ENCODE assay signal across 1 cellular context in the genomic region with DNA sequence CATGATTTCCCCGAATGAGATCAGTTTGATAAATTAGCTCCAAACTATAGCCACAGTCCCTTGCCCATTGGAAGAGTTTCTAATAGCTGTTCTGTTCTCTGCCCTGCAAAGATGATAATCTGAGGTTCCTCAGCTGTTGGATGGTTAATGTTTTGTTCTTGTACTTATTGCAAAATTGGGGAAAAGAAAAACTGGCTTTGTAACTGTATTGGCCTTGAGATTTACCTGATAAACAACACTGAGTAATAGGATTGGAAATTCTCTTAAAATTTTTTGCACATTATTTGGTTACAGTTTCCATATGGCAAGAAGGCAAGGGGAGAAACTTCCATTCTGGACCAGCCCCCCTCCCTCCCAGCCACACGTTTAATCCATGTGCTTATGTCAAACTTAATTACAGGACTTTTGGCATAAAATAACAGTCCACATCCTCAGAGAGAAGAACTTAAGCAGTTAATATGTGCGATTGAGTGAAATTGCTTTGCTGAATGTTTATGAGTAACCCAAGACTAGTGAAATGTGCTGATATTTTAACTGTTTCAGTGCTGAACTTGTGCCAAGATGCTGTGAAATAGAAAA.
TF ChIP-seq lines count a peak whose summit lies in the region.

No MANE protein-coding gene starts in this region.

TF ChIP-seq in SK-N-SH, 30 proteins besides CTCF, POLR2A, EP300 and RAD21 (continued from another document):
- TF ChIP-seq, protein P1, sequence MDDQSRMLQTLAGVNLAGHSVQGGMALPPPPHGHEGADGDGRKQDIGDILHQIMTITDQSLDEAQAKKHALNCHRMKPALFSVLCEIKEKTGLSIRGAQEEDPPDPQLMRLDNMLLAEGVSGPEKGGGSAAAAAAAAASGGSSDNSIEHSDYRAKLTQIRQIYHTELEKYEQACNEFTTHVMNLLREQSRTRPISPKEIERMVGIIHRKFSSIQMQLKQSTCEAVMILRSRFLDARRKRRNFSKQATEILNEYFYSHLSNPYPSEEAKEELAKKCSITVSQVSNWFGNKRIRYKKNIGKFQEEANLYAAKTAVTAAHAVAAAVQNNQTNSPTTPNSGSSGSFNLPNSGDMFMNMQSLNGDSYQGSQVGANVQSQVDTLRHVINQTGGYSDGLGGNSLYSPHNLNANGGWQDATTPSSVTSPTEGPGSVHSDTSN (IDR thresholded peaks at IDR 0.05) = peak; percentile 61
- TF ChIP-seq RCOR1 (IDR thresholded peaks at IDR 0.05; ENCODE audit: low read length) (0 out of 2 replicates have a peak, but pooled peaks have one; percentile 15), EZH2phosphoT487 (IDR thresholded peaks at IDR 0.05; ENCODE audit: borderline replicate concordance, low read depth) (no peak), GABPA (IDR thresholded peaks at IDR 0.05; ENCODE audit: low read depth) (no peak), GATA2 (CRISPR knock-in tag; IDR thresholded peaks at IDR 0.05) (peak; percentile 84), FOXM1 (IDR thresholded peaks at IDR 0.05; ENCODE audit: low read depth) (no peak), TCF12 (IDR thresholded peaks at IDR 0.05) (peak; percentile 64), SIN3A (IDR thresholded peaks at IDR 0.05; ENCODE audit: borderline replicate concordance, low read depth, low read length) (no peak), NRF1 (IDR thresholded peaks at IDR 0.05; ENCODE audit: low read depth, low read length) (no peak)
- TF ChIP-seq, protein P2, sequence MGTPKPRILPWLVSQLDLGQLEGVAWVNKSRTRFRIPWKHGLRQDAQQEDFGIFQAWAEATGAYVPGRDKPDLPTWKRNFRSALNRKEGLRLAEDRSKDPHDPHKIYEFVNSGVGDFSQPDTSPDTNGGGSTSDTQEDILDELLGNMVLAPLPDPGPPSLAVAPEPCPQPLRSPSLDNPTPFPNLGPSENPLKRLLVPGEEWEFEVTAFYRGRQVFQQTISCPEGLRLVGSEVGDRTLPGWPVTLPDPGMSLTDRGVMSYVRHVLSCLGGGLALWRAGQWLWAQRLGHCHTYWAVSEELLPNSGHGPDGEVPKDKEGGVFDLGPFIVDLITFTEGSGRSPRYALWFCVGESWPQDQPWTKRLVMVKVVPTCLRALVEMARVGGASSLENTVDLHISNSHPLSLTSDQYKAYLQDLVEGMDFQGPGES (IDR thresholded peaks at IDR 0.05; ENCODE audit: low read depth, low read length) = no peak
